In genomic region chr3:123201557-123202427, GRCh38 we compare ENCODE assay signal across 1 cellular context.
TF ChIP-seq lines count a peak whose summit lies in the region.

Gene SEC22A, plus strand, starts transcription at chr3:123201943. Its CDS starts 7,275 bp downstream, at chr3:123209218.

TF ChIP-seq in HepG2, 621 proteins besides CTCF, POLR2A, EP300 and RAD21 (continued from another document and continues in another):
- TF ChIP-seq NFAT5 (CRISPR knock-in tag; IDR thresholded peaks at IDR 0.05) (no peak), ATF7 (IDR thresholded peaks at IDR 0.05) (no peak), ATF7 (CRISPR knock-in tag; IDR thresholded peaks at IDR 0.05) (no peak), SIN3B (IDR thresholded peaks at IDR 0.05; ENCODE audit: low read length) (no peak), NAIF1 (CRISPR knock-in tag; IDR thresholded peaks at IDR 0.05; ENCODE audit: borderline replicate concordance) (no peak), ZNF737 (CRISPR knock-in tag; IDR thresholded peaks at IDR 0.05; ENCODE audit: borderline replicate concordance) (no peak), ZNF780A (CRISPR knock-in tag; IDR thresholded peaks at IDR 0.05) (no peak), ZNF558 (CRISPR knock-in tag; IDR thresholded peaks at IDR 0.05; ENCODE audit: borderline replicate concordance) (no peak), SMC3 (IDR thresholded peaks at IDR 0.05; ENCODE audit: low read length) (no peak), NR2F1 (CRISPR knock-in tag; IDR thresholded peaks at IDR 0.05) (no peak), ZNF326 (CRISPR knock-in tag; IDR thresholded peaks at IDR 0.05; ENCODE audit: borderline replicate concordance) (no peak), ZNF484 (CRISPR knock-in tag; IDR thresholded peaks at IDR 0.05; ENCODE audit: borderline replicate concordance, low read depth) (no peak), ATF3 (CRISPR knock-in tag; IDR thresholded peaks at IDR 0.05) (no peak), GATA4 (IDR thresholded peaks at IDR 0.05; ENCODE audit: borderline replicate concordance, low read depth) (no peak), NFE2 (CRISPR knock-in tag; IDR thresholded peaks at IDR 0.05) (no peak), MZF1 (CRISPR knock-in tag; IDR thresholded peaks at IDR 0.05; ENCODE audit: borderline replicate concordance) (no peak), DNMT1 (CRISPR knock-in tag; IDR thresholded peaks at IDR 0.05) (no peak), AGO2 (optimal IDR thresholded peaks at IDR 0.05; ENCODE audit: low read depth, low read length) (peak; percentile 74), ZNF776 (CRISPR knock-in tag; IDR thresholded peaks at IDR 0.05) (no peak), FOXA1 (IDR thresholded peaks at IDR 0.05) (no peak), FOXA1 (CRISPR knock-in tag; IDR thresholded peaks at IDR 0.05) (no peak), JARID2 (CRISPR knock-in tag; IDR thresholded peaks at IDR 0.05; ENCODE audit: insufficient replicate concordance) (no peak), ARNTL (CRISPR knock-in tag; IDR thresholded peaks at IDR 0.05) (no peak), KDM5B (CRISPR knock-in tag; IDR thresholded peaks at IDR 0.05; ENCODE audit: borderline replicate concordance) (0 out of 2 replicates have a peak, but pooled peaks have one; percentile 40), ATAD3A (CRISPR knock-in tag; IDR thresholded peaks at IDR 0.05) (no peak), TOE1 (CRISPR knock-in tag; IDR thresholded peaks at IDR 0.05) (no peak), LRRFIP1 (CRISPR knock-in tag; conservative IDR thresholded peaks at IDR 0.05) (no peak), KAT7 (CRISPR knock-in tag; IDR thresholded peaks at IDR 0.05; ENCODE audit: borderline replicate concordance) (no peak), NFYC (CRISPR knock-in tag; IDR thresholded peaks at IDR 0.05) (peak; percentile 74), TFAP4 (IDR thresholded peaks at IDR 0.05; ENCODE audit: borderline replicate concordance, low read depth) (no peak), MXD4 (CRISPR knock-in tag; IDR thresholded peaks at IDR 0.05) (no peak), ZBTB7B (CRISPR knock-in tag; IDR thresholded peaks at IDR 0.05) (0 out of 2 replicates have a peak, but pooled peaks have one; percentile 18), TIGD3 (CRISPR knock-in tag; IDR thresholded peaks at IDR 0.05; ENCODE audit: borderline replicate concordance) (peak; percentile 59; the same call in 1 of the 2 replicates), NFRKB (IDR thresholded peaks at IDR 0.05) (no peak), FOXJ3 (CRISPR knock-in tag; IDR thresholded peaks at IDR 0.05; ENCODE audit: borderline replicate concordance) (no peak), AFF4 (CRISPR knock-in tag; IDR thresholded peaks at IDR 0.05) (no peak), ZNF660 (CRISPR knock-in tag; IDR thresholded peaks at IDR 0.05; ENCODE audit: borderline replicate concordance, low read depth) (no peak), ZNF670 (CRISPR knock-in tag; IDR thresholded peaks at IDR 0.05; ENCODE audit: borderline replicate concordance) (no peak), HNRNPH1 (optimal IDR thresholded peaks at IDR 0.05; ENCODE audit: low read depth, low read length) (no peak), ZNF784 (CRISPR knock-in tag; IDR thresholded peaks at IDR 0.05; ENCODE audit: borderline replicate concordance) (no peak), NR0B2 (CRISPR knock-in tag; IDR thresholded peaks at IDR 0.05) (no peak), NFATC3 (CRISPR knock-in tag; IDR thresholded peaks at IDR 0.05) (no peak), TERF1 (CRISPR knock-in tag; IDR thresholded peaks at IDR 0.05) (no peak), BHLHE40 (IDR thresholded peaks at IDR 0.05; ENCODE audit: low read length) (no peak), AKAP8 (CRISPR knock-in tag; IDR thresholded peaks at IDR 0.05) (no peak), NCOA1 (CRISPR knock-in tag; IDR thresholded peaks at IDR 0.05) (no peak), NFE2L1 (CRISPR knock-in tag; IDR thresholded peaks at IDR 0.05; ENCODE audit: borderline replicate concordance) (no peak), HNRNPL (IDR thresholded peaks at IDR 0.05; ENCODE audit: low read depth, low read length) (no peak), HHEX (CRISPR knock-in tag; IDR thresholded peaks at IDR 0.05) (no peak), MTF2 (CRISPR knock-in tag; IDR thresholded peaks at IDR 0.05; ENCODE audit: borderline replicate concordance) (no peak), ZSCAN29 (CRISPR knock-in tag; conservative IDR thresholded peaks at IDR 0.05) (no peak; the same call in 1 of the 2 replicates), NCOA5 (CRISPR knock-in tag; IDR thresholded peaks at IDR 0.05) (no peak), SCMH1 (CRISPR knock-in tag; IDR thresholded peaks at IDR 0.05; ENCODE audit: borderline replicate concordance) (no peak), NCOR1 (IDR thresholded peaks at IDR 0.05; ENCODE audit: borderline replicate concordance, low read length) (no peak), ZNF691 (CRISPR knock-in tag; IDR thresholded peaks at IDR 0.05; ENCODE audit: borderline replicate concordance, low read depth) (no peak; the same call in 1 of the 2 replicates), FOSL2 (CRISPR knock-in tag; IDR thresholded peaks at IDR 0.05) (no peak; the same call in none of the 2 replicates)
